Comparison of ENCODE assay signal across 17 cellular contexts in the genomic region with DNA sequence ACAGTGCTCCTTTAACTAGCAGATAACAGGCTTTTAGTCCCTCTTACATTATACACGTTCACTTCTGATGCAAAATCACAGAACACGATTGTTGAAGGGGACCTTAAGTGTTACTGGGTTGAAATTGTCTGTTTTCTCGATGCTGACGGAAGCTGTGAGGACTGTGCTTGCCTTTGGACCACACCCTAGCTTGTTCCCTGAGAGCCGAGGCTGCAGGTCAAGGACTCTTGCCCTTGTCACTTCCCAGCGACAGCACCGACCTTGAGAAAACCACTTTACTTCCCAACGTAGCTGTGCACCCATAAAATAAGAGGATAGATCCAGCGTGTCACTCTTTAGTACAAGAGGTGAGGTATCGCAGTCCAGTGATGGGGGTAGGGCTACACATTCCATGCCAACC.
"Had no signal": no experiment of that assay in that cellular context is flagged by ENCODE, and none has a peak within 500 bp of the region (broad histone marks: within the 10 kb centered on the region; RNA-seq: fewer than 3 reads in every experiment).

No MANE protein-coding gene starts in this region.

- DNase-seq: cortex of kidney; head of caudate nucleus; mesenchymal stem cell; mucosa of descending colon; naive B cell; right cardiac atrium; sigmoid colon; stimulated activated CD4-positive, alpha-beta T cell treated with anti-CD3 and anti-CD28 coated beads, Interleukin-4, amount 100 ng/mL, for 4 hours; stimulated activated naive CD8-positive, alpha-beta T cell treated with anti-CD3 and anti-CD28 coated beads, Interleukin-15, Interleukin-2, amounts not matched to agents 100 U/mL and 50 U/mL, for 24 hours; substantia nigra; testis; tibial artery had no signal

- H3K9me3 ChIP-seq: testis, tibial artery had no signal

- H3K4me1 Mint-ChIP-seq: mesothelial cell of epicardium; stimulated activated memory B cell treated with anti-CD40 and anti-IgM and Interleukin-4, amounts not matched to agents 10 μg/mL and 1 μg/mL and 100 μg/mL, for 72 hours had no signal

- ATAC-seq: mucosa of descending colon; natural killer cell treated with Interleukin-12 subunit alpha and Interleukin-12 subunit beta and Interleukin-15 and Interleukin-18, amount 100 ng/mL, for 72 hours; right cardiac atrium; stimulated activated memory B cell treated with anti-CD40 and anti-IgM and Interleukin-4, amounts not matched to agents 10 μg/mL and 1 μg/mL and 100 μg/mL, for 72 hours; stimulated activated naive CD8-positive, alpha-beta T cell treated with anti-CD3 and anti-CD28 coated beads, Interleukin-15, Interleukin-2, amounts not matched to agents 100 U/mL and 50 U/mL, for 24 hours had no signal

- H3K27ac Mint-ChIP-seq: mesothelial cell of epicardium; naive B cell; natural killer cell treated with Interleukin-12 subunit alpha and Interleukin-12 subunit beta and Interleukin-15 and Interleukin-18, amount 100 ng/mL, for 72 hours; stimulated activated memory B cell treated with anti-CD40 and anti-IgM and Interleukin-4, amounts not matched to agents 10 μg/mL and 1 μg/mL and 100 μg/mL, for 72 hours; type B pancreatic cell had no signal

- H3K27me3 ChIP-seq: sigmoid colon, testis, tibial artery had no signal

- H3K36me3 Mint-ChIP-seq: mesothelial cell of epicardium; naive B cell; stimulated activated memory B cell treated with anti-CD40 and anti-IgM and Interleukin-4, amounts not matched to agents 10 μg/mL and 1 μg/mL and 100 μg/mL, for 72 hours; type B pancreatic cell had no signal

- H3K4me3 Mint-ChIP-seq: mesothelial cell of epicardium; naive B cell; natural killer cell treated with Interleukin-12 subunit alpha and Interleukin-12 subunit beta and Interleukin-15 and Interleukin-18, amount 100 ng/mL, for 72 hours; neural crest cell; stimulated activated memory B cell treated with anti-CD40 and anti-IgM and Interleukin-4, amounts not matched to agents 10 μg/mL and 1 μg/mL and 100 μg/mL, for 72 hours; type B pancreatic cell had no signal

- H3K36me3 ChIP-seq: sigmoid colon, tibial artery had no signal

- H3K27me3 Mint-ChIP-seq: naive B cell; natural killer cell treated with Interleukin-12 subunit alpha and Interleukin-12 subunit beta and Interleukin-15 and Interleukin-18, amount 100 ng/mL, for 72 hours; stimulated activated memory B cell treated with anti-CD40 and anti-IgM and Interleukin-4, amounts not matched to agents 10 μg/mL and 1 μg/mL and 100 μg/mL, for 72 hours; type B pancreatic cell had no signal

- H3K4me3 ChIP-seq: mucosa of descending colon, sigmoid colon, testis, tibial artery had no signal
